In the genomic region with DNA sequence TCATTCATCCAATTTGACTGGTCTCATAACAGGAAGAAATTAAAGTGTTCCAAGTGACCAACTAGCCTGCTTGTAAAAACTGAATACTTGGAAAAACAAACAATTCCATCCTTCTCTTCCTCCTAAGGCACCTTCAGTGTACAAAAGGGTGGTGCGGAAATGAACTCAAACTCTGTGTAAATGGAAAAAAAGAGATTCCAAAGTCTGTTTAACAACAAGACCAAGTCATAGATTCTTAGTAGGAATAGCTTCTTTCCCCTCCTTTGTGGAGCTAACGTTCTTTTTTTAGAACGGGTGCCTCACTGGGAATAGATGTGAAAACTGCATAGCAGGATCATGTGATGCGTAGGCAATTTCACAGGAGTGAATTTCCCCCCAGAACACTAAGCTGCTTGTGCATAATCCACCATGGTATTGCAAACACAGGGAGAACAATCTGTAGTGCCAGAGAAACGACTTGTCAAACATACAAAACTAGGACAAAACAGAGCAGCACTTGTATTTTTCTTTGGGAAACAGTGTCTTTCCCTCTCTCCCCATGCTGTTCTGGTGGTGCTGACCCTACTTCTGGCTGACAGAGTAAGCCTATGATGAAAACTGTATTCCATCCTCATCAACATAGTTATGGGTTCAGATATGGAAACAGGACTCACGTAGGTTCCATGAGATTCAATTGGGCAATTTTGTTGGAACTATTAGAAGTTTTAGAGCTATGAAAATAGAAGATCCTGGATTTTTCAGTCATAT, we compare ENCODE assay signal across 14 cellular contexts. TPM values are rescaled to one million over a fixed set of nuclear protein-coding genes. Genes with fewer than 3 reads are reported as not detected.
DNase-seq lines count a peak whose midpoint lies in the region; TF ChIP-seq lines count a peak whose summit lies in the region.
"Had no signal": no experiment of that assay in that cellular context is flagged by ENCODE, and none has a peak within 500 bp of the region (broad histone marks: within the 10 kb centered on the region; RNA-seq: fewer than 3 reads in every experiment).

No MANE protein-coding gene starts in this region.

- H3K27ac ChIP-seq in esophagus muscularis mucosa (replicated peaks in 1 of 4) (peak overlapping the region; percentile 69 to 86 (median 79)), mucosa of rectum (ENCODE audit: low read depth in 2 of 2, low read length in 2 of 2) (peak overlapping the region; percentile 75 to 81), smooth muscle cell (ENCODE audit: low read depth) (no peak overlapping the region)
- H3K27ac ChIP-seq: BLaER1, vagina had no signal

- H3K9me3 ChIP-seq in esophagus muscularis mucosa = no peaks in the 10 kb centered on the region
- no peaks in the 10 kb centered on the region for H3K9me3 ChIP-seq in mucosa of rectum (ENCODE audit: control insufficient read depth in 2 of 2, low read length in 2 of 2)
- no peaks in the 10 kb centered on the region for H3K9me3 ChIP-seq in smooth muscle cell (replicated peaks; ENCODE audit: low read depth)
- H3K9me3 ChIP-seq: vagina had no signal

- TF ChIP-seq CTCF in esophagus muscularis mucosa (IDR thresholded peaks at IDR 0.05) (no peak), smooth muscle cell (IDR thresholded peaks at IDR 0.05; ENCODE audit: borderline replicate concordance, insufficient read depth, poor library complexity, severe bottlenecking) (no peak), GM10266 (IDR thresholded peaks at IDR 0.05; ENCODE audit: control insufficient read depth, insufficient read depth, low read depth, missing control alignments) (no peak)

- H3K36me3 ChIP-seq in esophagus muscularis mucosa = no peaks in the 10 kb centered on the region
- no peaks in the 10 kb centered on the region for H3K36me3 ChIP-seq in mucosa of rectum (ENCODE audit: control insufficient read depth in 2 of 2, insufficient read depth in 2 of 2, low read length in 2 of 2)
- H3K36me3 ChIP-seq in smooth muscle cell (ENCODE audit: low read depth) = no peaks in the 10 kb centered on the region
- H3K36me3 ChIP-seq: BLaER1, vagina had no signal

- H3K9ac ChIP-seq in mucosa of rectum (ENCODE audit: low read depth in 1 of 2, low read length in 2 of 2) (peak overlapping the region; percentile 1 to 33), smooth muscle cell (ENCODE audit: low read depth) (no peak overlapping the region)
- H3K9ac ChIP-seq: BLaER1 had no signal

- no peaks in the 10 kb centered on the region for H3K79me2 ChIP-seq in smooth muscle cell (ENCODE audit: low read depth)

- peaks cover 17% of the 10 kb centered on the region for H3F3A ChIP-seq in smooth muscle cell (ENCODE audit: low read depth)

- H2AFZ ChIP-seq in smooth muscle cell (ENCODE audit: low read depth) = peak overlapping the region; percentile 49

- no peak overlapping the region for H3K4me3 ChIP-seq in esophagus muscularis mucosa
- H3K4me3 ChIP-seq in mucosa of rectum (ENCODE audit: low read length in 2 of 2) = no peak overlapping the region
- H3K4me3 ChIP-seq in smooth muscle cell = no peak overlapping the region
- H3K4me3 ChIP-seq: BLaER1, vagina had no signal

- peak; percentile 66 for DNase-seq in M059J (ENCODE audit: low read depth)
- DNase-seq in esophagus muscularis mucosa (ENCODE audit: extremely low spot score) = peak; percentile 66
- no peak for DNase-seq in smooth muscle cell (lab: John Stamatoyannopoulos, UW; ENCODE audit: unreplicated experiment)
- DNase-seq in NCI-H345 treated with DMSO at 0.1 percent for 48 hours (lab: John Stamatoyannopoulos, UW; ENCODE audit: unreplicated experiment) = no peak
- no peak for DNase-seq in GM10266 (ENCODE audit: extremely low spot score)
- DNase-seq in SW 1271 (lab: John Stamatoyannopoulos, UW) = no peak
- DNase-seq in NCI-H2081 (lab: John Stamatoyannopoulos, UW) = no peak
- DNase-seq: activated naive CD8-positive, alpha-beta T cell treated with anti-CD3 and anti-CD28 coated beads, Interleukin-2, amount 50 U/mL, for 24 hours; NCI-H2107; stimulated activated CD4-positive, alpha-beta T cell treated with anti-CD3 and anti-CD28 coated beads, Interleukin-4, amount 100 ng/mL, for 1 hour; T-cell had no signal

- intact Hi-C loops in esophagus muscularis mucosa (cut with DNase I) = no loop called here

- H3K4me1 ChIP-seq in esophagus muscularis mucosa (peaks cover 29 to 62% (median 59%) of the 10 kb centered on the region in 4 donors), mucosa of rectum (ENCODE audit: control insufficient read depth in 2 of 2, insufficient read depth in 2 of 2, low read length in 2 of 2) (peaks cover 4 to 29% of the 10 kb centered on the region in 2 donors), smooth muscle cell (ENCODE audit: low read depth) (peaks cover 4% of the 10 kb centered on the region)
- H3K4me1 ChIP-seq: BLaER1 had no signal

- 33% methylated on average over 6 of the region's 6 CpGs for WGBS in esophagus muscularis mucosa
- 56% methylated on average over 6 of the region's 6 CpGs for WGBS in smooth muscle cell (ENCODE audit: low lambda C conversion rate)

- TF ChIP-seq POLR2A in esophagus muscularis mucosa (IDR thresholded peaks at IDR 0.05; ENCODE audit: low read depth) = no peak

- H3K27me3 ChIP-seq in esophagus muscularis mucosa (no peaks in the 10 kb centered on the region), mucosa of rectum (ENCODE audit: control insufficient read depth in 2 of 2, insufficient read depth in 2 of 2, low read length in 2 of 2) (no peaks in the 10 kb centered on the region), smooth muscle cell (ENCODE audit: low read depth) (no peaks in the 10 kb centered on the region)
- H3K27me3 ChIP-seq: BLaER1, vagina had no signal

- H4K20me1 ChIP-seq in smooth muscle cell (ENCODE audit: low read depth) = no peaks in the 10 kb centered on the region
- H4K20me1 ChIP-seq: BLaER1 had no signal

- peak overlapping the region; percentile 0 for H3K4me2 ChIP-seq in smooth muscle cell
- H3K4me2 ChIP-seq: BLaER1 had no signal

- peak; percentile 90 for TF ChIP-seq EP300 in esophagus muscularis mucosa (IDR thresholded peaks at IDR 0.05)

RNA-seq across cellular contexts. Expression of gene SOD3, which starts 13.2 kb away (rescaled TPM):
- 14.6 and 22.7 TPM in 2 replicates for total RNA-seq in M059J (2014; rRNA removed; shearing (Covaris generic))
- total RNA-seq in esophagus muscularis mucosa = 1,000 to 10,000 TPM in 1 of 4 donors, 100 to 1,000 TPM in 3; 404 to 1,012 (median 570) TPM
- total RNA-seq in smooth muscle cell = 24.4 and 29.8 TPM in 2 replicates
- 60.9 and 71.9 TPM in 2 replicates for polyA plus RNA-seq in smooth muscle cell

Comparison
In these comparisons a context has a peak if more than half of its experiments do, and no peak if none do; other contexts are left out.
1. DNase-seq: peak in M059J (single experiment) and esophagus muscularis mucosa (single experiment); none in smooth muscle cell (single experiment), NCI-H345 treated with DMSO at 0.1 percent for 48 hours (single experiment), GM10266 (single experiment), SW 1271 (0 of 2) and NCI-H2081 (0 of 2).
2. RNA of gene SOD3, which starts 13.2 kb away (total RNA-seq): 404 to 1,012 TPM in esophagus muscularis mucosa; 24.4 to 29.8 TPM in smooth muscle cell and 14.6 to 22.7 TPM in M059J; every median in the first group is over 10 times any median in the second.